16 cellular contexts compared by ENCODE assay signal in the genomic region with DNA sequence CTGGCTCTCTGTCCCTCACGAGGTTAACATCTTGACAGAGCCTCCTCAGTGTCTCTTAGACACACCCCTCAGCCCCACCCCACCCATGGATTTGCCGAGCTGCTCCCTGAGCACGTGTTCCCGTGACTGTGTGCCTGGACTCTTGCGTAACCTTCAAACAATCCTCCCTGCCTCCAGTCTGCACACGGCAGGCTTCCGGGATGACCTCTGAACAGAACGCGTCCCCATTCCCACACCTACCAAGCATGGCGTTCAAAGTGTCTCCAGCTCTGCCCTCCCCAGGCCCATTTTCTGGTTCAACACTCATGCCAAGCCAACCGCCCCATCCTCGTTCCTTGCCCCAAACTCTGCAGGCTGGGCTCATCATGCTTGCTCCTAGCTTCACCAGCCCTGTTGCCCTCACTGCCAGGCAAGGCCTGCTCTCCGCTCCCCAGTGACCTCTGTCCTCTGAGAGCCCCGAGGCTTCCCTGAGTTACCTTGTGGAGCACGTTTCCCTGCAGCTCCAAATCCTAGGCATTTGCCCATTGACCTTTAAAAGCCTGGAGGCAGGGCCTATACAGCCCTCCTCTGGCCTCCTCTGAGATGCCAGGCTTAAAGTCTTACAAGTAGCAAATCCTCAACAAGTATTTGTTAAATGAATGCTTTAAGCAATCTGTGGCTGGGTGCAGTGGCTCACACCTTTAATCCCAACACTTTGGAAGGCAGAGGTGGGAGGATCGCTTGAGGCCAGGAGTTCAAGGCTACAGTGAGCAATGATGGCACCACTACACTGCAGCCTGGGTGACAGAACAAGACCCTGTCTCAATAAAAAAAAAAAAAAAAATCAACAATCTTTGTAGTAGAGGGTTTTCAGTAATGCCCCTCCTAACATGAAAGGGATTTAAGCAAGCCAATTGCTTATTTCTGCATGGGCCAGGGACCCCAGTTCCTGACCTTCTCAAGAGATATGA. TPM values are rescaled to one million over a fixed set of nuclear protein-coding genes. Genes with fewer than 3 reads are reported as not detected.
A peak's percentile ranks its signal among the peaks of the same experiment; 100 is the strongest.
DNase-seq lines count a peak whose midpoint lies in the region; ATAC-seq and TF ChIP-seq lines count a peak whose summit lies in the region.
"Had no signal": no experiment of that assay in that cellular context is flagged by ENCODE, and none has a peak within 500 bp of the region (broad histone marks: within the 10 kb centered on the region; RNA-seq: fewer than 3 reads in every experiment).

No MANE protein-coding gene starts in this region.

- H3K4me3 ChIP-seq in adipocyte (ENCODE audit: low read length) = no peak overlapping the region
- no peak overlapping the region for H3K4me3 ChIP-seq in upper lobe of right lung
- H3K4me3 ChIP-seq: thyroid gland had no signal

- no peak for TF ChIP-seq CTCF in activated CD8-positive, alpha-beta T cell treated with anti-CD3 and anti-CD28 coated beads for 36 hours (IDR thresholded peaks at IDR 0.05)
- TF ChIP-seq CTCF in upper lobe of right lung (IDR thresholded peaks at IDR 0.05) = no peak

- H3K27ac ChIP-seq in upper lobe of right lung = no peak overlapping the region
- H3K27ac ChIP-seq: thyroid gland had no signal

- peak overlapping the region; percentile 41 for H3K27ac Mint-ChIP-seq in activated CD8-positive, alpha-beta T cell treated with anti-CD3 and anti-CD28 coated beads, Interleukin-2, amount 10 ng/mL, durations not matched to agents 7 days and 5 days
- H3K27ac Mint-ChIP-seq in activated CD8-positive, alpha-beta T cell treated with anti-CD3 and anti-CD28 coated beads for 36 hours = no peak overlapping the region
- H3K27ac Mint-ChIP-seq: activated T-cell treated with anti-CD3 and anti-CD28 coated beads, Interleukin-2, amount 50 U/mL, for 72 hours; HFFc6 had no signal

- H3K4me1 ChIP-seq in adipocyte (ENCODE audit: control insufficient read depth, insufficient read depth, low read length) (peaks cover 15% of the 10 kb centered on the region), upper lobe of right lung (no peaks in the 10 kb centered on the region)

- H3K9me3 ChIP-seq in adipocyte (ENCODE audit: control insufficient read depth, low read length) = no peaks in the 10 kb centered on the region
- H3K9me3 ChIP-seq in upper lobe of right lung = no peaks in the 10 kb centered on the region
- H3K9me3 ChIP-seq: SK-N-SH, thyroid gland had no signal

- POLR2A ChIA-PET in activated CD8-positive, alpha-beta T cell treated with anti-CD3 and anti-CD28 coated beads, Interleukin-2, amount 10 ng/mL, durations not matched to agents 7 days and 5 days (lab: Charles Lee) = no interaction called here
- POLR2A ChIA-PET in activated CD8-positive, alpha-beta T cell treated with anti-CD3 and anti-CD28 coated beads for 36 hours (lab: Charles Lee) = no interaction called here

- H3K4me3 Mint-ChIP-seq in activated CD8-positive, alpha-beta T cell treated with anti-CD3 and anti-CD28 coated beads, Interleukin-2, amount 10 ng/mL, durations not matched to agents 7 days and 5 days = no peak overlapping the region
- H3K4me3 Mint-ChIP-seq in activated CD8-positive, alpha-beta T cell treated with anti-CD3 and anti-CD28 coated beads for 36 hours = no peak overlapping the region
- H3K4me3 Mint-ChIP-seq: activated T-cell treated with anti-CD3 and anti-CD28 coated beads, Interleukin-2, amount 50 U/mL, for 72 hours; HFFc6 had no signal

- H3K9me3 Mint-ChIP-seq in activated CD8-positive, alpha-beta T cell treated with anti-CD3 and anti-CD28 coated beads, Interleukin-2, amount 10 ng/mL, durations not matched to agents 7 days and 5 days (ENCODE audit: insufficient read depth) = no peaks in the 10 kb centered on the region
- no peaks in the 10 kb centered on the region for H3K9me3 Mint-ChIP-seq in activated CD8-positive, alpha-beta T cell treated with anti-CD3 and anti-CD28 coated beads for 36 hours
- H3K9me3 Mint-ChIP-seq: activated T-cell treated with anti-CD3 and anti-CD28 coated beads, Interleukin-2, amount 50 U/mL, for 72 hours; HFFc6 had no signal

- intact Hi-C loops in activated CD8-positive, alpha-beta T cell treated with anti-CD3 and anti-CD28 coated beads for 36 hours (cut with micrococcal nuclease) = no loop called here
- intact Hi-C loops in upper lobe of right lung (cut with DNase I) = no loop called here

- CTCF ChIA-PET in activated CD8-positive, alpha-beta T cell treated with anti-CD3 and anti-CD28 coated beads, Interleukin-2, amount 10 ng/mL, durations not matched to agents 7 days and 5 days (lab: Charles Lee) = no interaction called here
- CTCF ChIA-PET in activated CD8-positive, alpha-beta T cell treated with anti-CD3 and anti-CD28 coated beads for 36 hours (lab: Charles Lee) = no interaction called here

- H3K9ac ChIP-seq in adipocyte (ENCODE audit: low read length) = no peak overlapping the region
- H3K9ac ChIP-seq: SK-N-SH had no signal

- H3K27me3 Mint-ChIP-seq in activated CD8-positive, alpha-beta T cell treated with anti-CD3 and anti-CD28 coated beads, Interleukin-2, amount 10 ng/mL, durations not matched to agents 7 days and 5 days (ENCODE audit: low read depth) = peaks cover 2% of the 10 kb centered on the region
- peaks cover 7% of the 10 kb centered on the region for H3K27me3 Mint-ChIP-seq in activated CD8-positive, alpha-beta T cell treated with anti-CD3 and anti-CD28 coated beads for 36 hours

- no peak for DNase-seq in activated CD8-positive, alpha-beta T cell treated with anti-CD3 and anti-CD28 coated beads, Interleukin-2, amount 10 ng/mL, durations not matched to agents 7 days and 5 days
- DNase-seq in activated CD8-positive, alpha-beta T cell treated with anti-CD3 and anti-CD28 coated beads for 36 hours = no peak
- DNase-seq in adipocyte (ENCODE audit: low read depth) (peak; percentile 12), iris pigment epithelial cell (ENCODE audit: low read depth) (peak; percentile 41), upper lobe of right lung (no peak), AML-193 (lab: John Stamatoyannopoulos, UW) (no peak)
- no peak for DNase-seq in stimulated activated CD4-positive, alpha-beta T cell treated with anti-CD3 and anti-CD28 coated beads, Interleukin-2, amount 100 ng/mL, for 48 hours
- DNase-seq: activated CD4-positive, CD25-positive, alpha-beta regulatory T cell; activated T-cell treated with anti-CD3 and anti-CD28 coated beads, Interleukin-2, amount 50 U/mL, for 72 hours; DMS53; HFFc6; NCI-H345; SK-N-SH; thyroid gland had no signal

- no peak for ATAC-seq in activated CD8-positive, alpha-beta T cell treated with anti-CD3 and anti-CD28 coated beads, Interleukin-2, amount 10 ng/mL, durations not matched to agents 7 days and 5 days
- no peak for ATAC-seq in activated CD8-positive, alpha-beta T cell treated with anti-CD3 and anti-CD28 coated beads for 36 hours
- ATAC-seq in upper lobe of right lung = peak; percentile 14
- no peak for ATAC-seq in HG02840 (IDR thresholded peaks at IDR 0.05; ENCODE audit: low FRiP score, unreplicated experiment)
- ATAC-seq: activated T-cell treated with anti-CD3 and anti-CD28 coated beads, Interleukin-2, amount 50 U/mL, for 72 hours had no signal

- peaks cover 15% of the 10 kb centered on the region for H3K27me3 ChIP-seq in adipocyte (replicated peaks; ENCODE audit: control insufficient read depth, insufficient read depth, low read length)
- H3K27me3 ChIP-seq in upper lobe of right lung = no peaks in the 10 kb centered on the region
- H3K27me3 ChIP-seq: thyroid gland had no signal

- H3K36me3 Mint-ChIP-seq in activated CD8-positive, alpha-beta T cell treated with anti-CD3 and anti-CD28 coated beads, Interleukin-2, amount 10 ng/mL, durations not matched to agents 7 days and 5 days (ENCODE audit: low read depth) = no peaks in the 10 kb centered on the region
- no peaks in the 10 kb centered on the region for H3K36me3 Mint-ChIP-seq in activated CD8-positive, alpha-beta T cell treated with anti-CD3 and anti-CD28 coated beads for 36 hours (ENCODE audit: low read depth)

- H3K36me3 ChIP-seq in adipocyte (ENCODE audit: control insufficient read depth, insufficient read depth, low read length, severe bottlenecking) (no peaks in the 10 kb centered on the region), upper lobe of right lung (no peaks in the 10 kb centered on the region)
- H3K36me3 ChIP-seq: thyroid gland had no signal

- peaks cover 18% of the 10 kb centered on the region for H3K4me1 Mint-ChIP-seq in activated CD8-positive, alpha-beta T cell treated with anti-CD3 and anti-CD28 coated beads, Interleukin-2, amount 10 ng/mL, durations not matched to agents 7 days and 5 days (ENCODE audit: low read depth)
- H3K4me1 Mint-ChIP-seq in activated CD8-positive, alpha-beta T cell treated with anti-CD3 and anti-CD28 coated beads for 36 hours (ENCODE audit: low read depth) = peaks cover 3% of the 10 kb centered on the region

RNA-seq across cellular contexts. Expression of a gene that starts 5.0 kb away (rescaled TPM):
- not detected for total RNA-seq in activated CD8-positive, alpha-beta T cell treated with anti-CD3 and anti-CD28 coated beads, Interleukin-2, amount 10 ng/mL, durations not matched to agents 7 days and 5 days
- not detected for total RNA-seq in activated CD8-positive, alpha-beta T cell treated with anti-CD3 and anti-CD28 coated beads for 36 hours
- total RNA-seq in upper lobe of right lung = 1.8 TPM
- total RNA-seq: activated T-cell treated with anti-CD3 and anti-CD28 coated beads, Interleukin-2, amount 50 U/mL, for 72 hours had no signal

RNA-seq across cellular contexts. Expression of a gene that starts 38.3 kb away (rescaled TPM):
- not detected for total RNA-seq in activated CD8-positive, alpha-beta T cell treated with anti-CD3 and anti-CD28 coated beads, Interleukin-2, amount 10 ng/mL, durations not matched to agents 7 days and 5 days
- total RNA-seq in activated CD8-positive, alpha-beta T cell treated with anti-CD3 and anti-CD28 coated beads for 36 hours = not detected
- total RNA-seq in upper lobe of right lung = 21.8 TPM
- total RNA-seq: activated T-cell treated with anti-CD3 and anti-CD28 coated beads, Interleukin-2, amount 50 U/mL, for 72 hours; HFFc6; LHCN-M2; thyroid gland had no signal

Comparison
In these comparisons a context has a peak if more than half of its experiments do, and no peak if none do; other contexts are left out.
1. DNase-seq: peak in adipocyte (single experiment) and iris pigment epithelial cell (single experiment); none in activated CD8-positive, alpha-beta T cell treated with anti-CD3 and anti-CD28 coated beads, Interleukin-2, amount 10 ng/mL, durations not matched to agents 7 days and 5 days (single experiment), activated CD8-positive, alpha-beta T cell treated with anti-CD3 and anti-CD28 coated beads for 36 hours (single experiment), upper lobe of right lung (single experiment), stimulated activated CD4-positive, alpha-beta T cell treated with anti-CD3 and anti-CD28 coated beads, Interleukin-2, amount 100 ng/mL, for 48 hours (0 of 2) and AML-193 (0 of 2).
2. RNA of a gene that starts 38.3 kb away (total RNA-seq): 21.8 TPM in upper lobe of right lung (single experiment); not detected in activated CD8-positive, alpha-beta T cell treated with anti-CD3 and anti-CD28 coated beads, Interleukin-2, amount 10 ng/mL, durations not matched to agents 7 days and 5 days and not detected in activated CD8-positive, alpha-beta T cell treated with anti-CD3 and anti-CD28 coated beads for 36 hours; every median in the first group is over 10 times any median in the second.